In genomic region chr3:30658328-30659052, GRCh38 we compare ENCODE assay signal across 1 cellular context.
TF ChIP-seq lines count a peak whose summit lies in the region.

No MANE protein-coding gene starts in this region.

TF ChIP-seq in GM12878, 131 proteins besides CTCF, POLR2A, EP300 and RAD21 (continued from another document and continues in another):
- TF ChIP-seq REST (IDR thresholded peaks at IDR 0.05; ENCODE audit: low read depth, low read length) (no peak), HDAC6 (IDR thresholded peaks at IDR 0.05; ENCODE audit: unreplicated experiment) (no peak), ATF2 (IDR thresholded peaks at IDR 0.05; ENCODE audit: low read length) (no peak), MYB (IDR thresholded peaks at IDR 0.05; ENCODE audit: borderline replicate concordance, low read depth, low read length) (no peak), NBN (IDR thresholded peaks at IDR 0.05) (no peak), E2F8 (IDR thresholded peaks at IDR 0.05; ENCODE audit: low read depth, partially characterized antibody) (no peak), BCLAF1 (IDR thresholded peaks at IDR 0.05) (no peak), MEF2B (IDR thresholded peaks at IDR 0.05; ENCODE audit: partially characterized antibody, poor library complexity, severe bottlenecking) (peak; percentile 41), RB1 (IDR thresholded peaks at IDR 0.05; ENCODE audit: borderline replicate concordance) (no peak), BRCA1 (IDR thresholded peaks at IDR 0.05; ENCODE audit: low read depth, low read length) (no peak), IRF3 (IDR thresholded peaks at IDR 0.05) (no peak), BMI1 (IDR thresholded peaks at IDR 0.05; ENCODE audit: borderline replicate concordance) (peak; percentile 50; the same call in 1 of the 2 replicates), JUND (IDR thresholded peaks at IDR 0.05; ENCODE audit: low read depth, low read length) (no peak), YY1 (IDR thresholded peaks at IDR 0.05; ENCODE audit: low read depth, low read length) (no peak), CEBPB (IDR thresholded peaks at IDR 0.05; ENCODE audit: borderline replicate concordance in 1 of 2, low read depth in 2 of 2, low read length in 2 of 2) (no peak), MLLT1 (IDR thresholded peaks at IDR 0.05) (peak; percentile 46; the same call in 1 of the 2 replicates), ZNF384 (IDR thresholded peaks at IDR 0.05; ENCODE audit: borderline replicate concordance, low read depth, low read length) (no peak), JUNB (IDR thresholded peaks at IDR 0.05) (no peak), DPF2 (IDR thresholded peaks at IDR 0.05) (peak; percentile 67; the same call in 1 of the 2 replicates), ESRRA (IDR thresholded peaks at IDR 0.05; ENCODE audit: low read length) (no peak), SUPT20H (IDR thresholded peaks at IDR 0.05; ENCODE audit: borderline replicate concordance, control insufficient read depth, low read depth, low read length) (no peak), ZBTB4 (CRISPR knock-in tag; IDR thresholded peaks at IDR 0.05) (no peak), NR2C2 (IDR thresholded peaks at IDR 0.05; ENCODE audit: borderline replicate concordance, control insufficient read depth, insufficient read length, low read depth) (no peak), MEF2A (IDR thresholded peaks at IDR 0.05; ENCODE audit: insufficient read depth, low read depth, low read length) (no peak), ZZZ3 (IDR thresholded peaks at IDR 0.05; ENCODE audit: control insufficient read depth, insufficient read length, low read depth) (no peak), CEBPZ (IDR thresholded peaks at IDR 0.05; ENCODE audit: low read depth, low read length) (no peak), CHD2 (IDR thresholded peaks at IDR 0.05; ENCODE audit: borderline replicate concordance, low read depth, low read length) (peak; percentile 39; the same call in 1 of the 2 replicates), IKZF1 (conservative IDR thresholded peaks at IDR 0.05) (peak; percentile 52), SMARCA5 (IDR thresholded peaks at IDR 0.05) (no peak), ZBTB11 (CRISPR knock-in tag; IDR thresholded peaks at IDR 0.05) (no peak), EZH2 (IDR thresholded peaks at IDR 0.05; ENCODE audit: borderline replicate concordance, control insufficient read depth, low read depth, low read length) (no peak)
